In genomic region chr2:101889460-101890098, GRCh38 we compare ENCODE assay signal across 36 cellular contexts.
"Had no signal": no experiment of that assay in that cellular context is flagged by ENCODE, and none has a peak within 500 bp of the region (broad histone marks: within the 10 kb centered on the region; RNA-seq: fewer than 3 reads in every experiment).

No MANE protein-coding gene starts in this region.

- H3K4me1 ChIP-seq: colonic mucosa, foreskin keratinocyte, pancreas had no signal

- ATAC-seq: activated CD4-positive, CD25-positive, alpha-beta regulatory T cell treated with anti-CD3 and anti-CD28 coated beads, Interleukin-2, amount 50 U/mL, for 24 hours; activated T-cell treated with anti-CD3 and anti-CD28 coated beads, Interleukin-2, amount 50 U/mL, for 72 hours; foreskin keratinocyte; left lung; mucosa of descending colon; pancreas; stimulated activated memory B cell treated with anti-CD40 and anti-IgM and Interleukin-4, amounts not matched to agents 10 μg/mL and 1 μg/mL and 100 μg/mL, for 72 hours had no signal

- H3K4me1 Mint-ChIP-seq: activated CD4-positive, alpha-beta memory T cell treated with anti-CD3 and anti-CD28 coated beads, Interleukin-2, amount 10 ng/mL, durations not matched to agents 7 days and 5 days; activated naive CD8-positive, alpha-beta T cell treated with anti-CD3 and anti-CD28 coated beads, Interleukin-2, amount 10 ng/mL, durations not matched to agents 7 days and 5 days had no signal

- H3K4me3 Mint-ChIP-seq: activated CD4-positive, alpha-beta memory T cell treated with anti-CD3 and anti-CD28 coated beads, Interleukin-2, amount 10 ng/mL, durations not matched to agents 7 days and 5 days; activated naive CD4-positive, alpha-beta T cell treated with anti-CD3 and anti-CD28 coated beads for 36 hours; activated naive CD8-positive, alpha-beta T cell treated with anti-CD3 and anti-CD28 coated beads, Interleukin-2, amount 10 ng/mL, durations not matched to agents 7 days and 5 days; activated T-cell treated with anti-CD3 and anti-CD28 coated beads, Interleukin-2, amount 50 U/mL, for 72 hours; brain; nephron; stimulated activated memory B cell treated with anti-CD40 and anti-IgM and Interleukin-4, amounts not matched to agents 10 μg/mL and 1 μg/mL and 100 μg/mL, for 72 hours had no signal

- H3K27ac ChIP-seq: ascending aorta, cardiac muscle cell, colonic mucosa, dorsolateral prefrontal cortex, foreskin keratinocyte, heart right ventricle, left lung, pancreas, prostate gland, sigmoid colon, stomach, thyroid gland, upper lobe of left lung, vagina, VCaP had no signal

- H3K27ac Mint-ChIP-seq: activated CD4-positive, alpha-beta memory T cell treated with anti-CD3 and anti-CD28 coated beads, Interleukin-2, amount 10 ng/mL, durations not matched to agents 7 days and 5 days; activated naive CD4-positive, alpha-beta T cell treated with anti-CD3 and anti-CD28 coated beads for 36 hours; activated naive CD8-positive, alpha-beta T cell treated with anti-CD3 and anti-CD28 coated beads, Interleukin-2, amount 10 ng/mL, durations not matched to agents 7 days and 5 days; activated T-cell treated with anti-CD3 and anti-CD28 coated beads, Interleukin-2, amount 50 U/mL, for 72 hours; nephron; stimulated activated memory B cell treated with anti-CD40 and anti-IgM and Interleukin-4, amounts not matched to agents 10 μg/mL and 1 μg/mL and 100 μg/mL, for 72 hours had no signal

- FAIRE-seq: endothelial cell of umbilical vein had no signal

- H3K27me3 ChIP-seq: ascending aorta, cardiac muscle cell, colonic mucosa, dorsolateral prefrontal cortex, foreskin keratinocyte, heart right ventricle, left lung, pancreas, sigmoid colon, stomach, thyroid gland, upper lobe of left lung, vagina had no signal

- H3K9me3 ChIP-seq: ascending aorta, colonic mucosa, heart right ventricle, left lung, mucosa of descending colon, pancreas, prostate gland, sigmoid colon, stomach, thyroid gland, upper lobe of left lung, vagina had no signal

- H3K4me2 ChIP-seq: smooth muscle cell had no signal

- H3K36me3 ChIP-seq: colonic mucosa, prostate gland had no signal

- H3K27me3 Mint-ChIP-seq: activated CD4-positive, alpha-beta memory T cell treated with anti-CD3 and anti-CD28 coated beads, Interleukin-2, amount 10 ng/mL, durations not matched to agents 7 days and 5 days; activated naive CD8-positive, alpha-beta T cell treated with anti-CD3 and anti-CD28 coated beads, Interleukin-2, amount 10 ng/mL, durations not matched to agents 7 days and 5 days; brain; stimulated activated memory B cell treated with anti-CD40 and anti-IgM and Interleukin-4, amounts not matched to agents 10 μg/mL and 1 μg/mL and 100 μg/mL, for 72 hours had no signal

- DNase-seq: activated CD4-positive, alpha-beta memory T cell treated with anti-CD3 and anti-CD28 coated beads, Interleukin-2, amount 10 ng/mL, durations not matched to agents 7 days and 5 days; activated CD4-positive, alpha-beta T cell treated with anti-CD3 and anti-CD28 coated beads for 48 hours; activated naive CD4-positive, alpha-beta T cell treated with anti-CD3 and anti-CD28 coated beads for 36 hours; activated naive CD8-positive, alpha-beta T cell treated with anti-CD3 and anti-CD28 coated beads, Interleukin-2, amount 10 ng/mL, durations not matched to agents 7 days and 5 days; activated T-cell treated with anti-CD3 and anti-CD28 coated beads, Interleukin-2, amount 50 U/mL, for 72 hours; cerebellar nuclear complex; colonic mucosa; dorsolateral prefrontal cortex; effector memory CD4-positive, alpha-beta T cell; foreskin keratinocyte; heart right ventricle; left lung; mucosa of descending colon; nucleus accumbens; pancreas; retina; sigmoid colon; stimulated activated CD4-positive, alpha-beta T cell treated with anti-CD3 and anti-CD28 coated beads, Interleukin-1b, Interleukin-23, amount 100 ng/mL, for 48 hours; stimulated activated CD4-positive, alpha-beta T cell treated with anti-CD3 and anti-CD28 coated beads, Interleukin-4, amount 100 ng/mL, for 4 hours; stimulated activated CD8-positive, alpha-beta memory T cell treated with anti-CD3 and anti-CD28 coated beads, Interleukin-4, amount 100 ng/mL, for 48 hours; stomach; T-helper 1 cell; thyroid gland; upper lobe of left lung had no signal

- H3K4me3 ChIP-seq: ascending aorta, cardiac muscle cell, colonic mucosa, dorsolateral prefrontal cortex, heart right ventricle, left lung, lung, mucosa of descending colon, pancreas, prostate gland, sigmoid colon, smooth muscle cell, stomach, thyroid gland, upper lobe of left lung, vagina had no signal
